12 cellular contexts compared by ENCODE assay signal in the genomic region with DNA sequence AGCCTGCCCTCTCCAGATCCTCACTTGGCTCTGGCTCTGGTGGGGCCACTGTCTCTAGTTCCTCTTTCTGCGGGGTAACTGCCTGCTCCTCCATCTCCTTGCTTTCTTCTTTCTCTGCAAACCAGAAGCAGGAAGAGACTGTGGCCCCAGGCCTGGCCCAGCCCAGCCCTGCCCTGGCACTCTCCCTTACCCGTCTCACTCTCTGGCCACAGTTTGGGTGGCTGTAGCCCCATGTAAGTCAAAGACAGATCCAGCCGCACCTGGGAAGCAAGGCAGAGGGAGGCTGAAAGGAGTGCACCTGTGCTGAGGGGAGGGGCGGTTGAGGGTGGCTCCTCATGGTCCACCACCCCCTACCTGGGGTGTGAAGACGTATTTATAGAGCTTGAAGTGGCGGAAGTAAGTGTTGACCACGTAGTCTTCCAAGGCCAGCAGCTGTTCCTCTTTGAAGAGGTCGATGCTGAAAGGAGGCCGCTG. TPM values are rescaled to one million over a fixed set of nuclear protein-coding genes. Genes with fewer than 3 reads are reported as not detected.
DNase-seq lines count a peak whose midpoint lies in the region; ATAC-seq and TF ChIP-seq lines count a peak whose summit lies in the region.
"Had no signal": no experiment of that assay in that cellular context is flagged by ENCODE, and none has a peak within 500 bp of the region (broad histone marks: within the 10 kb centered on the region; RNA-seq: fewer than 3 reads in every experiment).

No MANE protein-coding gene starts in this region.

- no peak overlapping the region for H3K4me3 ChIP-seq in skin epidermis
- H3K4me3 ChIP-seq: tibial artery had no signal

- CTCF ChIA-PET in RWPE1 (lab: Yijun Ruan, JAX) = no interaction called here

- no peak for ATAC-seq in HG02759 (IDR thresholded peaks at IDR 0.05; ENCODE audit: unreplicated experiment)
- ATAC-seq in HG03045 (IDR thresholded peaks at IDR 0.05; ENCODE audit: unreplicated experiment) = no peak
- no peak for ATAC-seq in GM21447 (IDR thresholded peaks at IDR 0.05; ENCODE audit: unreplicated experiment)

- H3K4me1 Mint-ChIP-seq in immature natural killer cell (peaks cover 32 to 33% of the 10 kb centered on the region in 2 donors), osteocyte (ENCODE audit: unreplicated experiment) (peaks cover 22% of the 10 kb centered on the region)

- no peak for TF ChIP-seq CTCF in RWPE1 (conservative IDR thresholded peaks at IDR 0.05; ENCODE audit: low read depth)
- TF ChIP-seq CTCF in osteocyte (IDR thresholded peaks at IDR 0.05) = no peak

- DNase-seq in KG1 (lab: John Stamatoyannopoulos, UW) (peak; percentile 33), RWPE1 (ENCODE audit: low spot score) (no peak), immature natural killer cell (no peak), osteocyte (ENCODE audit: extremely low spot score, unreplicated experiment) (no peak)
- DNase-seq: NCI-H187 treated with DMSO at 0.1 percent for 48 hours, small intestine, tibial artery had no signal

- POLR2A ChIA-PET in RWPE1 (lab: Yijun Ruan, JAX; ENCODE audit: low non-redundant PET) = no interaction called here

- H3K27me3 Mint-ChIP-seq in immature natural killer cell (ENCODE audit: low read depth in 3 of 3) = peaks cover 5 to 8% (median 8%) of the 10 kb centered on the region in 3 donors
- no peaks in the 10 kb centered on the region for H3K27me3 Mint-ChIP-seq in osteocyte (ENCODE audit: unreplicated experiment)

- H3K36me3 Mint-ChIP-seq in immature natural killer cell (peaks cover 8 to 10% (median 9%) of the 10 kb centered on the region in 3 donors), osteocyte (ENCODE audit: unreplicated experiment) (peaks cover 17% of the 10 kb centered on the region)

- H3K27ac ChIP-seq in RWPE1 = peak overlapping the region; percentile 43
- H3K27ac ChIP-seq in skin epidermis = peak overlapping the region in 12 of 21 experiments; percentile 2 to 59 (median 51)
- H3K27ac ChIP-seq: tibial artery had no signal

- H3K4me3 Mint-ChIP-seq in immature natural killer cell (peak overlapping the region in 3 of 5 donors; percentile 21 to 63 (median 43)), osteocyte (ENCODE audit: unreplicated experiment) (no peak overlapping the region)
- H3K4me3 Mint-ChIP-seq: T-helper 1 cell treated with Interleukin-12 subunit alpha and Interleukin-12 subunit beta and Interleukin-4 antibody, amounts not matched to agents 30 μg/mL and 1 μg/mL, for 36 hours had no signal

- H3K27ac Mint-ChIP-seq in immature natural killer cell (peak overlapping the region in 3 of 6 donors; percentile 36 to 68 (median 68)), osteocyte (ENCODE audit: unreplicated experiment) (no peak overlapping the region)
- H3K27ac Mint-ChIP-seq: T-helper 1 cell treated with Interleukin-12 subunit alpha and Interleukin-12 subunit beta and Interleukin-4 antibody, amounts not matched to agents 30 μg/mL and 1 μg/mL, for 36 hours had no signal

- H3K9me3 Mint-ChIP-seq in immature natural killer cell (no peaks in the 10 kb centered on the region), osteocyte (ENCODE audit: unreplicated experiment) (no peaks in the 10 kb centered on the region)
- H3K9me3 Mint-ChIP-seq: T-helper 1 cell treated with Interleukin-12 subunit alpha and Interleukin-12 subunit beta and Interleukin-4 antibody, amounts not matched to agents 30 μg/mL and 1 μg/mL, for 36 hours had no signal

RNA-seq across cellular contexts. Expression of a gene that starts 2.8 kb away (rescaled TPM):
- 1 to 10 TPM in 1 of 3 donors, under 1 TPM in 1, not detected in 1; 0.76 to 1.0 TPM for polyA plus RNA-seq in immature natural killer cell
- total RNA-seq in osteocyte = 5.0 and 9.7 TPM in 2 replicates

RNA-seq across cellular contexts. Expression of a gene that starts 3.1 kb away (rescaled TPM):
- polyA plus RNA-seq in immature natural killer cell = 10 to 100 TPM; 19.3 to 87.3 (median 24.6) TPM
- total RNA-seq in osteocyte = 116 and 118 TPM in 2 replicates

RNA-seq across cellular contexts. Expression of a gene that starts 10.8 kb away (rescaled TPM):
- polyA plus RNA-seq in immature natural killer cell = 10 to 100 TPM; 49.2 to 91.0 (median 62.7) TPM
- total RNA-seq in osteocyte = 28.6 and 31.1 TPM in 2 replicates

RNA-seq across cellular contexts. Expression of a gene that starts 28.0 kb away (rescaled TPM):
- polyA plus RNA-seq in immature natural killer cell = 1 to 10 TPM in 1 of 3 donors, under 1 TPM in 2; 0.09 to 1.1 (median 0.16) TPM
- 26.7 and 27.2 TPM in 2 replicates for total RNA-seq in osteocyte
